Comparison of ENCODE assay signal across 1 cellular context in genomic region chr19:3516675-3517207, GRCh38.
TF ChIP-seq lines count a peak whose summit lies in the region.

No MANE protein-coding gene starts in this region.

TF ChIP-seq in SK-N-SH treated with all-trans-retinoic acid at 6 μM for 48 hours, 23 proteins besides CTCF, POLR2A, EP300 and RAD21 (continued from another document):
- TF ChIP-seq, protein P1, sequence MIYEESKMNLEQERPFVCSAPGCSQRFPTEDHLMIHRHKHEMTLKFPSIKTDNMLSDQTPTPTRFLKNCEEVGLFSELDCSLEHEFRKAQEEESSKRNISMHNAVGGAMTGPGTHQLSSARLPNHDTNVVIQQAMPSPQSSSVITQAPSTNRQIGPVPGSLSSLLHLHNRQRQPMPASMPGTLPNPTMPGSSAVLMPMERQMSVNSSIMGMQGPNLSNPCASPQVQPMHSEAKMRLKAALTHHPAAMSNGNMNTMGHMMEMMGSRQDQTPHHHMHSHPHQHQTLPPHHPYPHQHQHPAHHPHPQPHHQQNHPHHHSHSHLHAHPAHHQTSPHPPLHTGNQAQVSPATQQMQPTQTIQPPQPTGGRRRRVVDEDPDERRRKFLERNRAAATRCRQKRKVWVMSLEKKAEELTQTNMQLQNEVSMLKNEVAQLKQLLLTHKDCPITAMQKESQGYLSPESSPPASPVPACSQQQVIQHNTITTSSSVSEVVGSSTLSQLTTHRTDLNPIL (CRISPR knock-in tag; IDR thresholded peaks at IDR 0.05; ENCODE audit: low read depth): no peak
- TF ChIP-seq TCF4 (CRISPR knock-in tag; IDR thresholded peaks at IDR 0.05; ENCODE audit: borderline replicate concordance) (no peak), ARNTL (CRISPR knock-in tag; IDR thresholded peaks at IDR 0.05; ENCODE audit: borderline replicate concordance, low read depth) (no peak), ISL1 (CRISPR knock-in tag; IDR thresholded peaks at IDR 0.05) (no peak), SNAI2 (CRISPR knock-in tag; IDR thresholded peaks at IDR 0.05) (no peak), PPARA (CRISPR knock-in tag; IDR thresholded peaks at IDR 0.05; ENCODE audit: borderline replicate concordance) (no peak), BACH2 (CRISPR knock-in tag; IDR thresholded peaks at IDR 0.05; ENCODE audit: borderline replicate concordance) (no peak), RARB (CRISPR knock-in tag; IDR thresholded peaks at IDR 0.05) (no peak)
- TF ChIP-seq, protein P2, sequence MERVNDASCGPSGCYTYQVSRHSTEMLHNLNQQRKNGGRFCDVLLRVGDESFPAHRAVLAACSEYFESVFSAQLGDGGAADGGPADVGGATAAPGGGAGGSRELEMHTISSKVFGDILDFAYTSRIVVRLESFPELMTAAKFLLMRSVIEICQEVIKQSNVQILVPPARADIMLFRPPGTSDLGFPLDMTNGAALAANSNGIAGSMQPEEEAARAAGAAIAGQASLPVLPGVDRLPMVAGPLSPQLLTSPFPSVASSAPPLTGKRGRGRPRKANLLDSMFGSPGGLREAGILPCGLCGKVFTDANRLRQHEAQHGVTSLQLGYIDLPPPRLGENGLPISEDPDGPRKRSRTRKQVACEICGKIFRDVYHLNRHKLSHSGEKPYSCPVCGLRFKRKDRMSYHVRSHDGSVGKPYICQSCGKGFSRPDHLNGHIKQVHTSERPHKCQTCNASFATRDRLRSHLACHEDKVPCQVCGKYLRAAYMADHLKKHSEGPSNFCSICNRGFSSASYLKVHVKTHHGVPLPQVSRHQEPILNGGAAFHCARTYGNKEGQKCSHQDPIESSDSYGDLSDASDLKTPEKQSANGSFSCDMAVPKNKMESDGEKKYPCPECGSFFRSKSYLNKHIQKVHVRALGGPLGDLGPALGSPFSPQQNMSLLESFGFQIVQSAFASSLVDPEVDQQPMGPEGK (CRISPR knock-in tag; IDR thresholded peaks at IDR 0.05; ENCODE audit: borderline replicate concordance): no peak
- TF ChIP-seq, protein P3, sequence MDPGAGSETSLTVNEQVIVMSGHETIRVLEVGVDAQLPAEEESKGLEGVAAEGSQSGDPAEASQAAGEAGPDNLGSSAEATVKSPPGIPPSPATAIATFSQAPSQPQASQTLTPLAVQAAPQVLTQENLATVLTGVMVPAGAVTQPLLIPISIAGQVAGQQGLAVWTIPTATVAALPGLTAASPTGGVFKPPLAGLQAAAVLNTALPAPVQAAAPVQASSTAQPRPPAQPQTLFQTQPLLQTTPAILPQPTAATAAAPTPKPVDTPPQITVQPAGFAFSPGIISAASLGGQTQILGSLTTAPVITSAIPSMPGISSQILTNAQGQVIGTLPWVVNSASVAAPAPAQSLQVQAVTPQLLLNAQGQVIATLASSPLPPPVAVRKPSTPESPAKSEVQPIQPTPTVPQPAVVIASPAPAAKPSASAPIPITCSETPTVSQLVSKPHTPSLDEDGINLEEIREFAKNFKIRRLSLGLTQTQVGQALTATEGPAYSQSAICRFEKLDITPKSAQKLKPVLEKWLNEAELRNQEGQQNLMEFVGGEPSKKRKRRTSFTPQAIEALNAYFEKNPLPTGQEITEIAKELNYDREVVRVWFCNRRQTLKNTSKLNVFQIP (CRISPR knock-in tag; IDR thresholded peaks at IDR 0.05; ENCODE audit: borderline replicate concordance, low read depth): no peak
